Comparison of ENCODE assay signal across 24 cellular contexts in genomic region chr10:90224791-90225566, GRCh38.
A peak's percentile ranks its signal among the peaks of the same experiment; 100 is the strongest.
DNase-seq lines count a peak whose midpoint lies in the region; ATAC-seq and TF ChIP-seq lines count a peak whose summit lies in the region.
"Had no signal": no experiment of that assay in that cellular context is flagged by ENCODE, and none has a peak within 500 bp of the region (broad histone marks: within the 10 kb centered on the region; RNA-seq: fewer than 3 reads in every experiment).

No MANE protein-coding gene starts in this region.

- peaks cover 24% of the 10 kb centered on the region for H3F3A ChIP-seq in smooth muscle cell (ENCODE audit: low read depth)

- peak overlapping the region; percentile 7 for H3K4me2 ChIP-seq in smooth muscle cell

- no peaks in the 10 kb centered on the region for H3K27me3 ChIP-seq in right atrium auricular region
- no peaks in the 10 kb centered on the region for H3K27me3 ChIP-seq in right cardiac atrium (ENCODE audit: control insufficient read depth, insufficient read depth)
- H3K27me3 ChIP-seq in smooth muscle cell (ENCODE audit: low read depth) = no peaks in the 10 kb centered on the region
- H3K27me3 ChIP-seq: BE2C had no signal

- H3K4me3 ChIP-seq in right atrium auricular region = no peak overlapping the region
- no peak overlapping the region for H3K4me3 ChIP-seq in fibroblast of pulmonary artery (replicated peaks; ENCODE audit: low read depth, low read length)
- H3K4me3 ChIP-seq in right cardiac atrium (ENCODE audit: low read length) = no peak overlapping the region
- H3K4me3 ChIP-seq in smooth muscle cell = no peak overlapping the region

- H3K4me1 ChIP-seq in right atrium auricular region (no peaks in the 10 kb centered on the region), right cardiac atrium (ENCODE audit: control insufficient read depth, insufficient read depth, low read length) (no peaks in the 10 kb centered on the region), smooth muscle cell (ENCODE audit: low read depth) (peaks cover 6% of the 10 kb centered on the region)
- H3K4me1 ChIP-seq: BE2C had no signal

- no peaks in the 10 kb centered on the region for H4K20me1 ChIP-seq in smooth muscle cell (ENCODE audit: low read depth)

- no peak overlapping the region for H3K27ac ChIP-seq in right atrium auricular region
- H3K27ac ChIP-seq in right cardiac atrium (ENCODE audit: low read length) = no peak overlapping the region
- H3K27ac ChIP-seq in smooth muscle cell (ENCODE audit: low read depth) = peak overlapping the region; percentile 78
- H3K27ac ChIP-seq: HL-60 had no signal

- peak overlapping the region; percentile 57 for H2AFZ ChIP-seq in smooth muscle cell (ENCODE audit: low read depth)

- no peak for DNase-seq in Right ventricle myocardium inferior (ENCODE audit: missing footprints)
- no peak for DNase-seq in right atrium auricular region (ENCODE audit: low spot score)
- DNase-seq in fibroblast of pulmonary artery (ENCODE audit: low read depth) = peak; percentile 39
- DNase-seq in right cardiac atrium = peak in 1 of 3 donors; percentile 11
- DNase-seq in smooth muscle cell (lab: John Stamatoyannopoulos, UW; ENCODE audit: unreplicated experiment) = no peak
- no peak for DNase-seq in SKM-1 treated with dmso at 0.1 percent for 144 hours (lab: John Stamatoyannopoulos, UW; ENCODE audit: unreplicated experiment)
- DNase-seq in OCI-M2 (lab: John Stamatoyannopoulos, UW; ENCODE audit: unreplicated experiment) = no peak
- DNase-seq: 8988T, ACHN, BE2C, Calu3, DND-41, NCI-H1092, NCI-H1417 treated with DMSO at 0.1 percent for 48 hours, NCI-H187, NCI-H2081 treated with DMSO at 0.1 percent for 48 hours, NCI-H2171, NCI-H226, NCI-H510A, NCI-H69 had no signal

- H3K9ac ChIP-seq in smooth muscle cell (ENCODE audit: low read depth) = no peak overlapping the region

- intact Hi-C loops in Right ventricle myocardium inferior (cut with DNase I) (no loop called here), right cardiac atrium (cut with DNase I) (no loop called here)

- H3K9me3 ChIP-seq in right atrium auricular region = no peaks in the 10 kb centered on the region
- H3K9me3 ChIP-seq in right cardiac atrium (ENCODE audit: control insufficient read depth, low read length) = no peaks in the 10 kb centered on the region
- no peaks in the 10 kb centered on the region for H3K9me3 ChIP-seq in smooth muscle cell (replicated peaks; ENCODE audit: low read depth)
- H3K9me3 ChIP-seq: BE2C had no signal

- 85% methylated on average over 2 of the region's 2 CpGs for WGBS in right cardiac atrium
- WGBS in smooth muscle cell (ENCODE audit: low lambda C conversion rate) = 84% methylated on average over 2 of the region's 2 CpGs

- ATAC-seq in Right ventricle myocardium inferior (peak; percentile 94), right cardiac atrium (peak; percentile 69 to 95), GM19463 (IDR thresholded peaks at IDR 0.05; ENCODE audit: unreplicated experiment) (no peak)
- ATAC-seq: Panc1, SK-N-SH treated with all-trans-retinoic acid at 6 μM for 48 hours had no signal

- no peak for TF ChIP-seq CTCF in right atrium auricular region (IDR thresholded peaks at IDR 0.05)
- TF ChIP-seq CTCF in fibroblast of pulmonary artery (IDR thresholded peaks at IDR 0.05; ENCODE audit: low read length, missing control alignments) = no peak
- no peak for TF ChIP-seq CTCF in smooth muscle cell (IDR thresholded peaks at IDR 0.05; ENCODE audit: borderline replicate concordance, insufficient read depth, poor library complexity, severe bottlenecking)

- H3K36me3 ChIP-seq in right atrium auricular region = no peaks in the 10 kb centered on the region
- H3K36me3 ChIP-seq in smooth muscle cell (ENCODE audit: low read depth) = no peaks in the 10 kb centered on the region
- H3K36me3 ChIP-seq: BE2C had no signal

- H3K79me2 ChIP-seq in smooth muscle cell (ENCODE audit: low read depth) = no peaks in the 10 kb centered on the region
